24 cellular contexts compared by ENCODE assay signal in the genomic region with DNA sequence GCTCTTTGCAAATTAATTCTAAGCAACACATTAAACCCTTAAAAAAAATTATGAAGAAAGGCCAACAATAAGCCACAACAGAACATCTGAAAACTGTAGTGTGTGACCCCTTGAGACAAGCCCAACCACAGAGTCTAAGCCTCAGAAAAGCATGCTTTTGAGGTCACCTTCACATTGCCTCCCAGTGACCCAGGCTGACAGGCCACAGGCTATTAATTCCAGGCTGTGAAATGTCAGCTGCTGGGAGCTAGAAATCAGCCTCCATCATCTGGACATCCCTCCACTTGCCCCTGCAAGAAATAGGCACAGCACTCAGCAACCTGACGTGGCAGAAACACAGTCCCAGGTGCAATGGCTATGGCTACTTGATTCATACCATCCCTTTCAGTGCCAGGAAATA.
A peak's percentile ranks its signal among the peaks of the same experiment; 100 is the strongest.
DNase-seq lines count a peak whose midpoint lies in the region; ATAC-seq, FAIRE-seq and TF ChIP-seq lines count a peak whose summit lies in the region.
"Had no signal": no experiment of that assay in that cellular context is flagged by ENCODE, and none has a peak within 500 bp of the region (broad histone marks: within the 10 kb centered on the region; RNA-seq: fewer than 3 reads in every experiment).

No MANE protein-coding gene starts in this region.

- H3K9me3 ChIP-seq in BLaER1: no peaks in the 10 kb centered on the region
- H3K9me3 ChIP-seq: esophagus muscularis mucosa, right lobe of liver had no signal

- H3K36me3 Mint-ChIP-seq in chondrocyte (ENCODE audit: low read depth) (peaks cover 3% of the 10 kb centered on the region), nephron progenitor cell (ENCODE audit: low read depth) (no peaks in the 10 kb centered on the region)
- H3K36me3 Mint-ChIP-seq: activated naive CD4-positive, alpha-beta T cell treated with anti-CD3 and anti-CD28 coated beads, Interleukin-2, amount 50 U/mL, for 24 hours; neural progenitor cell had no signal

- no peaks in the 10 kb centered on the region for H3K36me3 ChIP-seq in BLaER1
- H3K36me3 ChIP-seq: esophagus muscularis mucosa, neural progenitor cell, right lobe of liver had no signal

- no peak for ATAC-seq in HG03095 (IDR thresholded peaks at IDR 0.05; ENCODE audit: unreplicated experiment)
- ATAC-seq in GM21526 (IDR thresholded peaks at IDR 0.05; ENCODE audit: low FRiP score, unreplicated experiment): no peak
- ATAC-seq: Panc1, right lobe of liver had no signal

- H4K20me1 ChIP-seq in BLaER1: no peaks in the 10 kb centered on the region

- DNase-seq in HTR-8/SVneo (ENCODE audit: insufficient read length, low spot score) (no peak), chondrocyte (ENCODE audit: low spot score) (no peak), nephron progenitor cell (peak; percentile 42), activated T-cell treated with anti-CD3 and anti-CD28 coated beads for 4 hours (no peak)
- DNase-seq in stimulated activated CD4-positive, alpha-beta T cell treated with anti-CD3 and anti-CD28 coated beads, Interleukin-2, amount 100 ng/mL, for 48 hours: no peak
- DNase-seq: activated CD4-positive, alpha-beta memory T cell treated with anti-CD3 and anti-CD28 coated beads for 36 hours; activated T-cell treated with anti-CD3 and anti-CD28 coated beads, Interleukin-2, amount 50 U/mL, for 24 hours; COR-L47; dorsolateral prefrontal cortex; glutamatergic neuron; immature natural killer cell; Kasumi-1; mesendoderm; NCI-H1436 treated with DMSO at 0.1 percent for 48 hours; NCI-H2227 treated with DMSO at 0.1 percent for 48 hours; right lobe of liver; stimulated activated CD4-positive, alpha-beta T cell treated with anti-CD3 and anti-CD28 coated beads, Interleukin-1b, Interleukin-23, amount 100 ng/mL, for 48 hours had no signal

- no peak overlapping the region for H3K4me3 ChIP-seq in BLaER1
- H3K4me3 ChIP-seq: dorsolateral prefrontal cortex, esophagus muscularis mucosa, neural progenitor cell, right lobe of liver had no signal

- peaks cover 44% of the 10 kb centered on the region for H3K4me1 Mint-ChIP-seq in chondrocyte (ENCODE audit: low read depth)
- H3K4me1 Mint-ChIP-seq in nephron progenitor cell: peaks cover 48% of the 10 kb centered on the region
- H3K4me1 Mint-ChIP-seq: activated naive CD4-positive, alpha-beta T cell treated with anti-CD3 and anti-CD28 coated beads, Interleukin-2, amount 50 U/mL, for 24 hours had no signal

- FAIRE-seq in HTR-8/SVneo (lab: Jason Lieb, UNC): peak; percentile 4

- no peaks in the 10 kb centered on the region for H3K27me3 ChIP-seq in BLaER1
- H3K27me3 ChIP-seq: dorsolateral prefrontal cortex, esophagus muscularis mucosa, neural progenitor cell, right lobe of liver had no signal

- peaks cover 11% of the 10 kb centered on the region for H3K4me1 ChIP-seq in BLaER1
- H3K4me1 ChIP-seq: neural progenitor cell, right lobe of liver had no signal

- TF ChIP-seq CTCF in chondrocyte (IDR thresholded peaks at IDR 0.05) (no peak), nephron progenitor cell (IDR thresholded peaks at IDR 0.05) (no peak)

- H3K27me3 Mint-ChIP-seq in chondrocyte (ENCODE audit: low read depth): no peaks in the 10 kb centered on the region
- no peaks in the 10 kb centered on the region for H3K27me3 Mint-ChIP-seq in nephron progenitor cell (ENCODE audit: low read depth, poor library complexity)
- H3K27me3 Mint-ChIP-seq: activated CD4-positive, alpha-beta memory T cell treated with anti-CD3 and anti-CD28 coated beads for 36 hours; activated naive CD4-positive, alpha-beta T cell treated with anti-CD3 and anti-CD28 coated beads, Interleukin-2, amount 50 U/mL, for 24 hours; activated T-cell treated with anti-CD3 and anti-CD28 coated beads, Interleukin-2, amount 50 U/mL, for 24 hours had no signal

- H3K4me3 Mint-ChIP-seq in chondrocyte (ENCODE audit: unreplicated experiment) (no peak overlapping the region), nephron progenitor cell (no peak overlapping the region)
- H3K4me3 Mint-ChIP-seq: activated CD4-positive, alpha-beta memory T cell treated with anti-CD3 and anti-CD28 coated beads for 36 hours; activated naive CD4-positive, alpha-beta T cell treated with anti-CD3 and anti-CD28 coated beads, Interleukin-2, amount 50 U/mL, for 24 hours; activated T-cell treated with anti-CD3 and anti-CD28 coated beads, Interleukin-2, amount 50 U/mL, for 24 hours; immature natural killer cell; neural progenitor cell had no signal

- H3K27ac ChIP-seq in BLaER1: no peak overlapping the region
- H3K27ac ChIP-seq: dorsolateral prefrontal cortex, neural progenitor cell, right lobe of liver had no signal

- no peak overlapping the region for H3K9ac ChIP-seq in BLaER1
- H3K9ac ChIP-seq: neural progenitor cell had no signal

- peak overlapping the region; percentile 37 for H3K4me2 ChIP-seq in BLaER1
- H3K4me2 ChIP-seq: neural progenitor cell had no signal

- H3K27ac Mint-ChIP-seq in chondrocyte (ENCODE audit: unreplicated experiment): peak overlapping the region; percentile 54
- peak overlapping the region; percentile 78 for H3K27ac Mint-ChIP-seq in nephron progenitor cell
- H3K27ac Mint-ChIP-seq: activated CD4-positive, alpha-beta memory T cell treated with anti-CD3 and anti-CD28 coated beads for 36 hours; activated naive CD4-positive, alpha-beta T cell treated with anti-CD3 and anti-CD28 coated beads, Interleukin-2, amount 50 U/mL, for 24 hours; activated T-cell treated with anti-CD3 and anti-CD28 coated beads, Interleukin-2, amount 50 U/mL, for 24 hours; immature natural killer cell; neural progenitor cell had no signal

- H3K9me3 Mint-ChIP-seq in chondrocyte (ENCODE audit: low read depth) (no peaks in the 10 kb centered on the region), nephron progenitor cell (no peaks in the 10 kb centered on the region)
- H3K9me3 Mint-ChIP-seq: activated CD4-positive, alpha-beta memory T cell treated with anti-CD3 and anti-CD28 coated beads for 36 hours; activated naive CD4-positive, alpha-beta T cell treated with anti-CD3 and anti-CD28 coated beads, Interleukin-2, amount 50 U/mL, for 24 hours; activated T-cell treated with anti-CD3 and anti-CD28 coated beads, Interleukin-2, amount 50 U/mL, for 24 hours; immature natural killer cell; neural progenitor cell had no signal
